ENCODE assay signal across 20 cellular contexts in genomic region chr2:230254152-230254881, GRCh38. TPM values are rescaled to one million over a fixed set of nuclear protein-coding genes. Genes with fewer than 3 reads are reported as not detected.
DNase-seq lines count a peak whose midpoint lies in the region; ATAC-seq and TF ChIP-seq lines count a peak whose summit lies in the region.
"Had no signal": no experiment of that assay in that cellular context is flagged by ENCODE, and none has a peak within 500 bp of the region (broad histone marks: within the 10 kb centered on the region; RNA-seq: fewer than 3 reads in every experiment).

No MANE protein-coding gene starts in this region.

- no peaks in the 10 kb centered on the region for H3K4me1 ChIP-seq in adrenal gland (replicated peaks in 1 of 2)
- H3K4me1 ChIP-seq: heart left ventricle had no signal

- no peak for TF ChIP-seq CTCF in adrenal gland (IDR thresholded peaks at IDR 0.05)

- CTCF ChIA-PET in activated CD4-positive, alpha-beta T cell treated with anti-CD3 and anti-CD28 coated beads, Interleukin-2, amount 10 ng/mL, durations not matched to agents 7 days and 5 days (lab: Charles Lee): interaction anchor here (1.6 to 1.8 kb wide), 2 partner anchors 10 to 21 kb away, joined by 4 to 6 read pairs; no protein-coding TSS in a partner anchor

- no peaks in the 10 kb centered on the region for H3K27me3 Mint-ChIP-seq in activated CD4-positive, alpha-beta T cell treated with anti-CD3 and anti-CD28 coated beads, Interleukin-2, amount 10 ng/mL, durations not matched to agents 7 days and 5 days

- POLR2A ChIA-PET in activated CD4-positive, alpha-beta T cell treated with anti-CD3 and anti-CD28 coated beads, Interleukin-2, amount 10 ng/mL, durations not matched to agents 7 days and 5 days (lab: Charles Lee): interaction anchor here (0.6 kb wide), 2 partner anchors 64 to 559 kb away, joined by 4 to 6 read pairs; no protein-coding TSS in a partner anchor

- H3K27ac ChIP-seq in adrenal gland: no peak overlapping the region
- H3K27ac ChIP-seq: heart left ventricle, VCaP had no signal

- no peak overlapping the region for H3K27ac Mint-ChIP-seq in activated CD4-positive, alpha-beta T cell treated with anti-CD3 and anti-CD28 coated beads, Interleukin-2, amount 10 ng/mL, durations not matched to agents 7 days and 5 days
- H3K27ac Mint-ChIP-seq: immature natural killer cell had no signal

- H3K9me3 Mint-ChIP-seq in activated CD4-positive, alpha-beta T cell treated with anti-CD3 and anti-CD28 coated beads, Interleukin-2, amount 10 ng/mL, durations not matched to agents 7 days and 5 days: peaks cover 6% of the 10 kb centered on the region
- H3K9me3 Mint-ChIP-seq: immature natural killer cell had no signal

- H3K36me3 ChIP-seq in adrenal gland (replicated peaks in 1 of 2): no peaks in the 10 kb centered on the region

- intact Hi-C loops in adrenal gland (cut with DNase I): no loop called here

- DNase-seq in stimulated activated CD4-positive, alpha-beta T cell treated with anti-CD3 and anti-CD28 coated beads, Interleukin-1b, Interleukin-23, amount 100 ng/mL, for 48 hours: peak; percentile 69
- DNase-seq in stimulated activated CD4-positive, alpha-beta T cell treated with anti-CD3 and anti-CD28 coated beads, Interleukin-12 subunit alpha, Interleukin-12 subunit beta, amount 100 ng/mL, for 4 hours: no peak
- peak; percentile 57 for DNase-seq in activated CD4-positive, alpha-beta T cell treated with anti-CD3 and anti-CD28 coated beads, Interleukin-2, amount 10 ng/mL, durations not matched to agents 7 days and 5 days
- peak; percentile 22 for DNase-seq in activated naive CD4-positive, alpha-beta T cell treated with anti-CD3 and anti-CD28 coated beads, Interleukin-2, amount 50 U/mL, for 16 hours
- no peak for DNase-seq in stimulated activated naive CD8-positive, alpha-beta T cell treated with anti-CD3 and anti-CD28 coated beads, Interleukin-15, Interleukin-2, amounts not matched to agents 100 U/mL and 50 U/mL, for 24 hours
- no peak for DNase-seq in 8988T
- no peak for DNase-seq in adrenal gland
- no peak for DNase-seq in C1 segment of cervical spinal cord (lab: John Stamatoyannopoulos, UW)
- DNase-seq: aorta, Calu3, HCEC 1CT, heart left ventricle, immature natural killer cell, KBM-7, MV-4-11, NCI-H1930, NCI-H446, occipital lobe, retina had no signal

- no peak overlapping the region for H3K4me3 ChIP-seq in adrenal gland
- H3K4me3 ChIP-seq: heart left ventricle had no signal

- H3K36me3 Mint-ChIP-seq in activated CD4-positive, alpha-beta T cell treated with anti-CD3 and anti-CD28 coated beads, Interleukin-2, amount 10 ng/mL, durations not matched to agents 7 days and 5 days (ENCODE audit: low read depth): peaks cover 28% of the 10 kb centered on the region

- H3K4me1 Mint-ChIP-seq in activated CD4-positive, alpha-beta T cell treated with anti-CD3 and anti-CD28 coated beads, Interleukin-2, amount 10 ng/mL, durations not matched to agents 7 days and 5 days: peaks cover 20% of the 10 kb centered on the region

- no peak for TF ChIP-seq POLR2A in adrenal gland (IDR thresholded peaks at IDR 0.05)

- H3K4me3 Mint-ChIP-seq in activated CD4-positive, alpha-beta T cell treated with anti-CD3 and anti-CD28 coated beads, Interleukin-2, amount 10 ng/mL, durations not matched to agents 7 days and 5 days: no peak overlapping the region
- H3K4me3 Mint-ChIP-seq: immature natural killer cell had no signal

- WGBS in adrenal gland, 4 donors: 75 to 87% (median 86%) methylated on average over 4 of the region's 4 CpGs

- H3K27me3 ChIP-seq in adrenal gland: no peaks in the 10 kb centered on the region
- H3K27me3 ChIP-seq: heart left ventricle had no signal

- no peaks in the 10 kb centered on the region for H3K9me3 ChIP-seq in adrenal gland (replicated peaks in 1 of 3)
- H3K9me3 ChIP-seq: heart left ventricle had no signal

- peak; percentile 81 for ATAC-seq in stimulated activated naive CD8-positive, alpha-beta T cell treated with anti-CD3 and anti-CD28 coated beads, Interleukin-15, Interleukin-2, amounts not matched to agents 100 U/mL and 50 U/mL, for 24 hours
- ATAC-seq: heart left ventricle had no signal

RNA-seq across cellular contexts. Expression of gene SP140, which starts 28.8 kb away (rescaled TPM):
- total RNA-seq in activated CD4-positive, alpha-beta T cell treated with anti-CD3 and anti-CD28 coated beads, Interleukin-2, amount 10 ng/mL, durations not matched to agents 7 days and 5 days: 10 to 100 TPM; 53.3 to 58.8 TPM
- 1 to 10 TPM in 5 of 8 donors, under 1 TPM in 3; 0.06 to 2.8 (median 1.7) TPM for total RNA-seq in adrenal gland
- polyA plus RNA-seq in adrenal gland: 1 to 10 TPM in 2 of 3 donors, under 1 TPM in 1; 0.84 to 2.3 (median 1.9) TPM

RNA-seq across cellular contexts. Expression of gene SP110, which starts 34.5 kb away (rescaled TPM):
- total RNA-seq in activated CD4-positive, alpha-beta T cell treated with anti-CD3 and anti-CD28 coated beads, Interleukin-2, amount 10 ng/mL, durations not matched to agents 7 days and 5 days: 100 to 1,000 TPM; 168 to 188 TPM
- 10 to 100 TPM; 14.1 to 37.9 (median 16.8) TPM for total RNA-seq in adrenal gland
- polyA plus RNA-seq in adrenal gland: 10 to 100 TPM in 2 of 3 donors, 1 to 10 TPM in 1; 7.8 to 24.2 (median 16.2) TPM

Comparison
In these comparisons a context has a peak if more than half of its experiments do, and no peak if none do; other contexts are left out.
1. DNase-seq: peak in stimulated activated CD4-positive, alpha-beta T cell treated with anti-CD3 and anti-CD28 coated beads, Interleukin-1b, Interleukin-23, amount 100 ng/mL, for 48 hours (single experiment), activated CD4-positive, alpha-beta T cell treated with anti-CD3 and anti-CD28 coated beads, Interleukin-2, amount 10 ng/mL, durations not matched to agents 7 days and 5 days (single experiment) and activated naive CD4-positive, alpha-beta T cell treated with anti-CD3 and anti-CD28 coated beads, Interleukin-2, amount 50 U/mL, for 16 hours (single experiment); none in stimulated activated CD4-positive, alpha-beta T cell treated with anti-CD3 and anti-CD28 coated beads, Interleukin-12 subunit alpha, Interleukin-12 subunit beta, amount 100 ng/mL, for 4 hours (single experiment), stimulated activated naive CD8-positive, alpha-beta T cell treated with anti-CD3 and anti-CD28 coated beads, Interleukin-15, Interleukin-2, amounts not matched to agents 100 U/mL and 50 U/mL, for 24 hours (single experiment), 8988T (single experiment), adrenal gland (0 of 7) and C1 segment of cervical spinal cord (0 of 14).
2. RNA of gene SP140, which starts 28.8 kb away (total RNA-seq): 53.3 to 58.8 TPM in activated CD4-positive, alpha-beta T cell treated with anti-CD3 and anti-CD28 coated beads, Interleukin-2, amount 10 ng/mL, durations not matched to agents 7 days and 5 days; 0.06 to 2.8 TPM in adrenal gland; every median in the first group is over 10 times any median in the second.
3. RNA of gene SP110, which starts 34.5 kb away (total RNA-seq): 168 to 188 TPM in activated CD4-positive, alpha-beta T cell treated with anti-CD3 and anti-CD28 coated beads, Interleukin-2, amount 10 ng/mL, durations not matched to agents 7 days and 5 days; 14.1 to 37.9 TPM in adrenal gland; every median in the first group is over 4 times any median in the second.